In the genomic region with DNA sequence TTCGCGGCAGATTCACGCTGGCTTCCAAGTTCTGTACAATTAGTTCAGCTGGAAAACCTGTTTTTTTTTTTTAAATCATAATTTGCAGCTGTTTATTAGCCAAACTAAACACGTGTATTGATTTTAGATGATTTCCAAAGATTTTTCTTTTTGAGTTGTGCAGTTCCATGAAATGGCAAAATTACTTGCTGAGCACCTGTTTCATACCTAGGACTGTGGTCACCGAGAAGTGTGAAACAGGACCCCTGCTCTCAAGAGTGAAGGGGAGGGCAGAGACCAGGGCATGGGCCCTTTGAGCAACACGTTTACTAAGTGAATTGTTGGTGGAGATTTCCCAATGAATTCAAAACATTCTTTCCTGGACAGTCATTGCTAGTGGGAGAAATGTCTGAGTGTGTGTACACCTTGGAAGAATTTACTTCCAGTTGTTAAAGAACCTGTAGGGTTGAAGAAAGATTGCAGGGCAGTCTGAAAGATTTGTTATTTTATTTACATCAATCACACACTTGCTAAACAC, we compare ENCODE assay signal across 8 cellular contexts. TPM values are rescaled to one million over a fixed set of nuclear protein-coding genes. Genes with fewer than 3 reads are reported as not detected.
DNase-seq lines count a peak whose midpoint lies in the region; ATAC-seq and TF ChIP-seq lines count a peak whose summit lies in the region.

No MANE protein-coding gene starts in this region.

- H2AFZ ChIP-seq in PC-3 (ENCODE audit: low read length): peak overlapping the region; percentile 95

- CTCF ChIA-PET in PC-3 (lab: Charles Lee): no interaction called here
- CTCF ChIA-PET in naive thymus-derived CD4-positive, alpha-beta T cell (lab: Charles Lee): interaction anchor here (0.7 kb wide), 2 partner anchors 80 to 905 kb away, joined by 3 to 6 read pairs; no protein-coding TSS in a partner anchor

- peak overlapping the region; percentile 77 for H3K4me2 ChIP-seq in PC-3 (ENCODE audit: low read length)

- TF ChIP-seq CTCF in PC-3 (conservative IDR thresholded peaks at IDR 0.05; ENCODE audit: low read depth, low read length): no peak

- H3K36me3 Mint-ChIP-seq in naive thymus-derived CD4-positive, alpha-beta T cell: peaks cover 0 to 4% (median 0%) of the 10 kb centered on the region in 5 donors

- peaks cover 0 to 33% (median 5%) of the 10 kb centered on the region in 5 donors for H3K27me3 Mint-ChIP-seq in naive thymus-derived CD4-positive, alpha-beta T cell

- H3K4me1 ChIP-seq in PC-3 (ENCODE audit: insufficient read depth, low read length) (peaks cover 47% of the 10 kb centered on the region), duodenal mucosa (ENCODE audit: control insufficient read depth in 1 of 2, insufficient read depth in 2 of 2, low read length in 2 of 2) (peaks cover 16 to 18% of the 10 kb centered on the region in 2 donors)
- H3K4me1 ChIP-seq in naive thymus-derived CD4-positive, alpha-beta T cell (ENCODE audit: control insufficient read depth in 2 of 2, insufficient read depth in 2 of 2, low read length in 2 of 2): peaks cover 10 to 11% of the 10 kb centered on the region in 2 donors

- no peaks in the 10 kb centered on the region for H3K9me3 Mint-ChIP-seq in naive thymus-derived CD4-positive, alpha-beta T cell

- H3K4me3 Mint-ChIP-seq in naive thymus-derived CD4-positive, alpha-beta T cell: peak overlapping the region; percentile 35 to 88 (median 82)

- H3K27me3 ChIP-seq in PC-3 (ENCODE audit: low read length): no peaks in the 10 kb centered on the region
- no peaks in the 10 kb centered on the region for H3K27me3 ChIP-seq in duodenal mucosa (ENCODE audit: control insufficient read depth in 1 of 2, insufficient read depth in 2 of 2, low read length in 2 of 2)
- H3K27me3 ChIP-seq in naive thymus-derived CD4-positive, alpha-beta T cell (ENCODE audit: control insufficient read depth in 2 of 2, insufficient read depth in 2 of 2, low read length in 2 of 2): no peaks in the 10 kb centered on the region

- no peaks in the 10 kb centered on the region for H4K20me1 ChIP-seq in PC-3 (ENCODE audit: low read length)

- intact Hi-C loops in PC-3 (cut with micrococcal nuclease): loop anchor here (1.0 to 10.0 kb wide), 3 partner anchors 119 to 189 kb away; a partner anchor contains a TSS
- intact Hi-C loops in naive thymus-derived CD4-positive, alpha-beta T cell (cut with micrococcal nuclease): loop anchor here (5.0 to 10.0 kb wide), 2 partner anchors 579 to 666 kb away; a partner anchor contains a TSS

- H3F3A ChIP-seq in PC-3 (ENCODE audit: low read length, unreplicated experiment): no peaks in the 10 kb centered on the region

- H3K4me1 Mint-ChIP-seq in naive thymus-derived CD4-positive, alpha-beta T cell: peaks cover 19 to 40% (median 27%) of the 10 kb centered on the region in 7 donors

- no peaks in the 10 kb centered on the region for H3K36me3 ChIP-seq in PC-3 (ENCODE audit: low read depth, low read length)
- H3K36me3 ChIP-seq in duodenal mucosa (ENCODE audit: control insufficient read depth in 1 of 2, insufficient read depth in 2 of 2, low read length in 2 of 2): no peaks in the 10 kb centered on the region
- no peaks in the 10 kb centered on the region for H3K36me3 ChIP-seq in naive thymus-derived CD4-positive, alpha-beta T cell (ENCODE audit: control insufficient read depth in 2 of 3, insufficient read depth in 3 of 3, low read length in 3 of 3)

- BruUV-seq in PC-3 (replicated peaks; lab: Mats Ljungman, UMichigan): TSS peak; percentile 55

- ATAC-seq in PC-3 (peak; percentile 23), GM18870 (IDR thresholded peaks at IDR 0.05; ENCODE audit: unreplicated experiment) (no peak), GM18861 (IDR thresholded peaks at IDR 0.05; ENCODE audit: unreplicated experiment) (no peak)
- ATAC-seq in naive thymus-derived CD4-positive, alpha-beta T cell: no peak

- H3K9ac ChIP-seq in PC-3 (ENCODE audit: low read length) (peak overlapping the region; percentile 72), duodenal mucosa (ENCODE audit: low read depth in 1 of 2, low read length in 2 of 2) (peak overlapping the region; percentile 60 to 69)

- DNase-seq in NCI-H1417 (lab: John Stamatoyannopoulos, UW) (peak in 2 of 3 experiments; percentile 54 to 70), NCI-H1417 treated with DMSO at 0.1 percent for 48 hours (lab: John Stamatoyannopoulos, UW) (no peak), PC-3 (peak; percentile 89), NCI-H446 (lab: John Stamatoyannopoulos, UW) (no peak)
- peak in 1 of 9 donors; percentile 4 for DNase-seq in naive thymus-derived CD4-positive, alpha-beta T cell

- POLR2A ChIA-PET in PC-3 (lab: Charles Lee; ENCODE audit: unreplicated experiment): no interaction called here
- POLR2A ChIA-PET in naive thymus-derived CD4-positive, alpha-beta T cell (lab: Charles Lee): interaction anchor here (0.6 kb wide), 1 partner anchor 578 kb away, joined by 4 read pairs; a partner anchor contains a TSS

- no peaks in the 10 kb centered on the region for H3K9me2 ChIP-seq in PC-3 (replicated peaks; ENCODE audit: low read length)

- peaks cover 46% of the 10 kb centered on the region for H3K79me2 ChIP-seq in PC-3 (ENCODE audit: low read length)

- H3K9me3 ChIP-seq in PC-3 (ENCODE audit: low read length) (no peaks in the 10 kb centered on the region), duodenal mucosa (ENCODE audit: control insufficient read depth in 1 of 2, low read length in 2 of 2) (no peaks in the 10 kb centered on the region)
- H3K9me3 ChIP-seq in naive thymus-derived CD4-positive, alpha-beta T cell (ENCODE audit: control insufficient read depth in 2 of 3, low read length in 3 of 3): no peaks in the 10 kb centered on the region

- H3K4me3 ChIP-seq in PC-3 (ENCODE audit: low read length) (peak overlapping the region; percentile 84), duodenal mucosa (ENCODE audit: low read depth in 1 of 2, low read length in 2 of 2) (peak overlapping the region; percentile 79 to 86)
- peak overlapping the region; percentile 46 for H3K4me3 ChIP-seq in naive thymus-derived CD4-positive, alpha-beta T cell (ENCODE audit: low read length)

- peak overlapping the region; percentile 43 for H3K27ac ChIP-seq in PC-3 (ENCODE audit: low read length)
- H3K27ac ChIP-seq in duodenal mucosa (ENCODE audit: low read depth, low read length): no peak overlapping the region
- peak overlapping the region; percentile 65 for H3K27ac ChIP-seq in naive thymus-derived CD4-positive, alpha-beta T cell (ENCODE audit: low read depth, low read length)

- H3K27ac Mint-ChIP-seq in naive thymus-derived CD4-positive, alpha-beta T cell: peak overlapping the region in 8 of 9 donors; percentile 71 to 88 (median 77)

RNA-seq across cellular contexts. Expression of a gene that starts 0.7 kb away (rescaled TPM):
- total RNA-seq in PC-3 (2014; rRNA removed): 7.4 and 10.3 TPM in 2 replicates
- 1 to 10 TPM; 1.3 to 3.5 (median 2.4) TPM for total RNA-seq in naive thymus-derived CD4-positive, alpha-beta T cell
- 1 to 10 TPM; 1.2 to 2.1 TPM for polyA plus RNA-seq in naive thymus-derived CD4-positive, alpha-beta T cell

Comparison
In these comparisons a context has a peak if more than half of its experiments do, and no peak if none do; other contexts are left out.
1. DNase-seq: peak in NCI-H1417 (2 of 3) and PC-3 (single experiment); none in NCI-H1417 treated with DMSO at 0.1 percent for 48 hours (single experiment) and NCI-H446 (0 of 2).
2. Peak in every context shown above with its lines, with median percentiles within 50 percentile points of each other: H3K4me3 ChIP-seq.